25 cellular contexts compared by ENCODE assay signal in the genomic region with DNA sequence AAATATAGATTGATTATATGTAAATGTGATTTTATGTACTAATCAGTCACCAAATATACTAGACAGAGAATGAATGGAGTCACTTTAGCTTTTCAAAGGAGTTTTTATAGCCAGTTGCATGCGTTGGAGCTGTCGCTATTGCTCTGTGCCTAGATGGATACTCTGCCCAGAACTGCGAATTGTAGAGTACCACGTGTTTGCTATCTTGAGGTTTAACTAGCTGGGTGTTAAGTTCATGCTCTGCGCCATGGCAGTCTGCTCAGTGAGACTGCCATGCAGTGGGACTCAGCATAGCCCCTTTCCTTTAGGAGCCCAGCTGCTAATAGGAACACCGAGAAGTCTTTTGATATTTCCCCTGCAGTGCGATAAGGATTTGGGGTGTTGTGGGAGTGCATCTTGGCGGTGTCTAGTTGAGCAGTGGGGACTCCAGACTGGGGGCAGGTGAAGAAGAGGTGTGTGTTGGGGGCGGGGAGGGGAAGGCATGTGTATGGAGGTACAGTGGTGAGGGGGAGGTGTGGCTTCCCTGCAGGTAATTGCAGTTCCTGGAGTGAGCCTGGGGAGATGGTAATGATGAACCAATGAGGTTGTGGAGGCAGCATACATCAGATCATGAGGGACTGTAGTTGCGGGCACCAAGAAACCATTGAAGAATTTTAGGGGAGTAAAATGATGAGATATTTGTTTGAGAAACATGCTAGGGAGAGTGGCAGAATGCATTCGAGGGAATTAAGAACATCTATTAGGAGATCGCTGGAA.
DNase-seq lines count a peak whose midpoint lies in the region; ATAC-seq and TF ChIP-seq lines count a peak whose summit lies in the region.
"Had no signal": no experiment of that assay in that cellular context is flagged by ENCODE, and none has a peak within 500 bp of the region (broad histone marks: within the 10 kb centered on the region; RNA-seq: fewer than 3 reads in every experiment).

No MANE protein-coding gene starts in this region.

- H2BK12ac ChIP-seq in neuronal stem cell (ENCODE audit: low read length) = no peak overlapping the region

- no peaks in the 10 kb centered on the region for H3K27me3 Mint-ChIP-seq in Calu3 (ENCODE audit: unreplicated experiment)
- H3K27me3 Mint-ChIP-seq in brain = no peaks in the 10 kb centered on the region
- H3K27me3 Mint-ChIP-seq: dendritic cell treated with granulocyte-macrophage colony-stimulating factor and Interleukin-4, amounts not matched to agents 40 ng/mL and 50 ng/mL, for 4 days had no signal

- H3K4me1 ChIP-seq in IMR-90 (ENCODE audit: control insufficient read depth, insufficient read depth, low read length) (peaks cover 50% of the 10 kb centered on the region), neuronal stem cell (ENCODE audit: control insufficient read depth in 2 of 2, insufficient read depth in 1 of 2, low read depth in 1 of 2, low read length in 2 of 2) (peaks cover 14 to 29% of the 10 kb centered on the region in 2 donors)

- H3K14ac ChIP-seq in IMR-90 (replicated peaks; ENCODE audit: low read depth, low read length) (peak overlapping the region; percentile 81), neuronal stem cell (ENCODE audit: low read length) (no peak overlapping the region)

- H3K4me1 Mint-ChIP-seq in Calu3 (ENCODE audit: low read depth, unreplicated experiment) (peaks cover 46% of the 10 kb centered on the region), brain (peaks cover 100% of the 10 kb centered on the region)

- ATAC-seq in IMR-90 (ENCODE audit: low read depth) = no peak
- no peak for ATAC-seq in HG03520 (IDR thresholded peaks at IDR 0.05; ENCODE audit: unreplicated experiment)
- no peak for ATAC-seq in GM21717 (IDR thresholded peaks at IDR 0.05; ENCODE audit: unreplicated experiment)
- ATAC-seq: activated CD8-positive, alpha-beta memory T cell treated with anti-CD3 and anti-CD28 coated beads, Interleukin-2, amount 10 ng/mL, durations not matched to agents 7 days and 5 days; psoas muscle; Right ventricle myocardium inferior had no signal

- H3K9me3 Mint-ChIP-seq in Calu3 (ENCODE audit: low read depth, unreplicated experiment) = no peaks in the 10 kb centered on the region
- H3K9me3 Mint-ChIP-seq in brain = peaks cover 0 to 4% (median 0%) of the 10 kb centered on the region in 5 experiments

- H2BK20ac ChIP-seq in IMR-90 (ENCODE audit: low read depth, low read length) = peak overlapping the region; percentile 53; the same call in 1 of the 2 replicates

- peak overlapping the region; percentile 87 for H3K4ac ChIP-seq in IMR-90 (ENCODE audit: low read depth, low read length)
- no peak overlapping the region for H3K4ac ChIP-seq in neuronal stem cell (ENCODE audit: low read length)

- 0 out of 2 replicates have a peak overlapping the region, but pooled peaks have one; percentile 1 for H4K5ac ChIP-seq in IMR-90 (ENCODE audit: low read depth, low read length)

- TF ChIP-seq CTCF in Calu3 (IDR thresholded peaks at IDR 0.05; ENCODE audit: unreplicated experiment) (no peak), IMR-90 (conservative IDR thresholded peaks at IDR 0.05; ENCODE audit: low read depth, low read length) (no peak), brain (conservative IDR thresholded peaks at IDR 0.05) (no peak)

- no peak overlapping the region for H3K4me3 ChIP-seq in IMR-90 (ENCODE audit: insufficient read depth, low read depth, low read length)
- H3K4me3 ChIP-seq in neuronal stem cell (ENCODE audit: low read length in 2 of 2) = no peak overlapping the region
- H3K4me3 ChIP-seq: cardiac muscle cell, lung, psoas muscle, transverse colon had no signal

- peaks cover 35% of the 10 kb centered on the region for H3K9me1 ChIP-seq in IMR-90 (ENCODE audit: insufficient read depth, low read length)

- H3K18ac ChIP-seq in IMR-90 (ENCODE audit: low read depth, low read length) = no peak overlapping the region
- H3K18ac ChIP-seq in neuronal stem cell (ENCODE audit: low read length) = no peak overlapping the region

- H2AFZ ChIP-seq in IMR-90 (replicated peaks; ENCODE audit: low read length, poor library complexity) (peak overlapping the region; percentile 6), neuronal stem cell (ENCODE audit: low read length) (no peak overlapping the region)

- H3K27ac Mint-ChIP-seq in Calu3 (ENCODE audit: unreplicated experiment) (peak overlapping the region; percentile 2), brain (peak overlapping the region in 3 of 5 experiments; percentile 35 to 49 (median 46))
- H3K27ac Mint-ChIP-seq: activated CD8-positive, alpha-beta memory T cell treated with anti-CD3 and anti-CD28 coated beads, Interleukin-2, amount 10 ng/mL, durations not matched to agents 7 days and 5 days; dendritic cell treated with granulocyte-macrophage colony-stimulating factor and Interleukin-4, amounts not matched to agents 40 ng/mL and 50 ng/mL, for 4 days had no signal

- intact Hi-C loops in Calu3 (cut with micrococcal nuclease; ENCODE audit: unreplicated experiment) (no loop called here), IMR-90 (cut with micrococcal nuclease) (no loop called here)

- TF ChIP-seq POLR2A in IMR-90 (IDR thresholded peaks at IDR 0.05; ENCODE audit: low read depth, low read length) = no peak

- H3K4me3 Mint-ChIP-seq in Calu3 (ENCODE audit: low read depth, unreplicated experiment) = no peak overlapping the region
- peak overlapping the region in 2 of 5 experiments; percentile 0 to 13 for H3K4me3 Mint-ChIP-seq in brain
- H3K4me3 Mint-ChIP-seq: activated CD8-positive, alpha-beta memory T cell treated with anti-CD3 and anti-CD28 coated beads, Interleukin-2, amount 10 ng/mL, durations not matched to agents 7 days and 5 days; dendritic cell treated with granulocyte-macrophage colony-stimulating factor and Interleukin-4, amounts not matched to agents 40 ng/mL and 50 ng/mL, for 4 days had no signal

- BruUV-seq in Calu3 (replicated peaks; lab: Mats Ljungman, UMichigan) (no TSS peak), IMR-90 (replicated peaks; lab: Mats Ljungman, UMichigan) (no TSS peak)

- peak overlapping the region; percentile 90 for H2AK5ac ChIP-seq in IMR-90 (ENCODE audit: low read depth, low read length)
- no peak overlapping the region for H2AK5ac ChIP-seq in neuronal stem cell (ENCODE audit: low read depth, low read length)

- H2AK9ac ChIP-seq in IMR-90 (replicated peaks; ENCODE audit: low read depth, low read length, poor library complexity) = no peak overlapping the region

- H2BK15ac ChIP-seq in IMR-90 (ENCODE audit: low read depth, low read length) (peak overlapping the region; percentile 22; the same call in 1 of the 3 replicates), neuronal stem cell (ENCODE audit: low read length) (no peak overlapping the region)

- peak overlapping the region; percentile 76 for H2BK5ac ChIP-seq in IMR-90 (ENCODE audit: low read depth, low read length, poor library complexity, severe bottlenecking)
- no peak overlapping the region for H2BK5ac ChIP-seq in neuronal stem cell (ENCODE audit: low read length)

- H3K56ac ChIP-seq in IMR-90 (ENCODE audit: extremely low read depth, insufficient read depth, low read length) = no peak overlapping the region; the same call in 1 of the 2 replicates

- H3K23ac ChIP-seq in IMR-90 (ENCODE audit: low read depth, low read length) (peak overlapping the region; percentile 87), neuronal stem cell (ENCODE audit: low read depth, low read length, poor library complexity) (no peak overlapping the region)

- H3K9me3 ChIP-seq in IMR-90 (ENCODE audit: control insufficient read depth, insufficient read depth, low read length) (no peaks in the 10 kb centered on the region), neuronal stem cell (replicated peaks in 1 of 2; ENCODE audit: control insufficient read depth in 2 of 2, insufficient read depth in 1 of 2, low read depth in 1 of 2, low read length in 2 of 2) (peaks cover 0 to 15% of the 10 kb centered on the region in 2 donors)
- H3K9me3 ChIP-seq: psoas muscle, transverse colon had no signal

- H3K4me2 ChIP-seq in IMR-90 (ENCODE audit: low read depth, low read length) (no peak overlapping the region; the same call in 1 of the 2 replicates), neuronal stem cell (ENCODE audit: insufficient read depth, low read length, poor library complexity, severe bottlenecking) (no peak overlapping the region)

- H2BK120ac ChIP-seq in IMR-90 (ENCODE audit: low read depth, low read length) (peak overlapping the region; percentile 75), neuronal stem cell (ENCODE audit: low read depth, low read length) (no peak overlapping the region)

- CTCF ChIA-PET in Calu3 (lab: Charles Lee) (no interaction called here), IMR-90 (lab: Yijun Ruan, JAX) (no interaction called here)

- no peak for TF ChIP-seq RAD21 in IMR-90 (IDR thresholded peaks at IDR 0.05; ENCODE audit: low read length)

- H4K8ac ChIP-seq in IMR-90 (ENCODE audit: low read depth in 2 of 2, low read length in 2 of 2) (peak overlapping the region; percentile 32 to 41; a peak in 3 of 4 replicates), neuronal stem cell (ENCODE audit: low read depth, low read length) (peak overlapping the region; percentile 0)

- in situ Hi-C loops in IMR-90 (cut with MboI; ENCODE audit: low sequenced_read_pairs) = no loop called here

- dilution Hi-C loops in IMR-90 (cut with HindIII; ENCODE audit: low sequenced_read_pairs, unreplicated experiment) = no loop called here

- no peaks in the 10 kb centered on the region for H3K27me3 ChIP-seq in IMR-90 (ENCODE audit: control insufficient read depth, insufficient read depth, low read length)
- no peaks in the 10 kb centered on the region for H3K27me3 ChIP-seq in neuronal stem cell (ENCODE audit: control insufficient read depth in 3 of 3, insufficient read depth in 3 of 3, low read depth in 1 of 3, low read length in 3 of 3)
- H3K27me3 ChIP-seq: cardiac muscle cell, transverse colon had no signal

- H4K91ac ChIP-seq in IMR-90 (ENCODE audit: insufficient read depth, low read depth, low read length) (peak overlapping the region; percentile 82), neuronal stem cell (ENCODE audit: low read depth, low read length, poor library complexity) (no peak overlapping the region)

- H3K36me3 Mint-ChIP-seq in Calu3 (ENCODE audit: insufficient read depth, unreplicated experiment) = peaks cover 11% of the 10 kb centered on the region
- no peaks in the 10 kb centered on the region for H3K36me3 Mint-ChIP-seq in brain
- H3K36me3 Mint-ChIP-seq: activated CD8-positive, alpha-beta memory T cell treated with anti-CD3 and anti-CD28 coated beads, Interleukin-2, amount 10 ng/mL, durations not matched to agents 7 days and 5 days had no signal

- H3K9ac ChIP-seq in IMR-90 (ENCODE audit: low read depth, low read length) (no peak overlapping the region), neuronal stem cell (ENCODE audit: low read depth, low read length, poor library complexity) (no peak overlapping the region)

- H3K36me3 ChIP-seq in IMR-90 (ENCODE audit: control insufficient read depth, insufficient read depth, low read length) = peaks cover 3% of the 10 kb centered on the region
- H3K36me3 ChIP-seq in neuronal stem cell (replicated peaks in 1 of 2; ENCODE audit: control insufficient read depth in 2 of 2, insufficient read depth in 2 of 2, low read length in 2 of 2) = no peaks in the 10 kb centered on the region
- H3K36me3 ChIP-seq: cardiac muscle cell, transverse colon had no signal

- H3K79me1 ChIP-seq in IMR-90 (ENCODE audit: low read depth in 1 of 2, low read length in 2 of 2) (peaks cover 0 to 32% of the 10 kb centered on the region in 2 experiments; a peak in 2 of 4 replicates), neuronal stem cell (ENCODE audit: low read depth, low read length) (peaks cover 5% of the 10 kb centered on the region)

- POLR2A ChIA-PET in IMR-90 (lab: Charles Lee; ENCODE audit: unreplicated experiment) = no interaction called here

- H3K27ac ChIP-seq in IMR-90 (ENCODE audit: insufficient read depth, low read length) = peak overlapping the region; percentile 71
- no peak overlapping the region for H3K27ac ChIP-seq in neuronal stem cell (replicated peaks; ENCODE audit: low read length)
- H3K27ac ChIP-seq: cardiac muscle cell, psoas muscle had no signal

- 93 to 100% methylated on average over 1 to 7 of the region's 12 CpGs for WGBS in IMR-90 (ENCODE audit: extremely low coverage in 2 of 2, insufficient read length in 1 of 2), 2 experiments
- WGBS in neuronal stem cell (ENCODE audit: extremely low coverage in 2 of 2, insufficient read length in 2 of 2, insufficient replicate concordance in 1 of 2), 2 donors = no CpG with 5 or more reads among the region's 12 CpGs

- DNase-seq in Calu3 (no peak), IMR-90 (no peak), neuronal stem cell (ENCODE audit: low spot score) (no peak), NCI-H2196 treated with DMSO at 0.1 percent for 48 hours (lab: John Stamatoyannopoulos, UW; ENCODE audit: unreplicated experiment) (no peak), HK-2 (ENCODE audit: unreplicated experiment) (no peak)
- DNase-seq: activated CD4-positive, alpha-beta T cell treated with anti-CD3 and anti-CD28 coated beads, Interleukin-2, amount 50 U/mL, for 1 hour; activated CD8-positive, alpha-beta memory T cell treated with anti-CD3 and anti-CD28 coated beads, Interleukin-2, amount 10 ng/mL, durations not matched to agents 7 days and 5 days; activated naive CD4-positive, alpha-beta T cell treated with anti-CD3 and anti-CD28 coated beads, Interleukin-2, amount 50 U/mL, for 16 hours; amygdala; DMS79; H7; KG1; NCI-H1436 treated with DMSO at 0.1 percent for 48 hours; NCI-H774; psoas muscle; stimulated activated CD8-positive, alpha-beta memory T cell treated with anti-CD3 and anti-CD28 coated beads, Interleukin-4, amount 100 ng/mL, for 48 hours; T-helper 9 cell; transverse colon had no signal

- H4K20me1 ChIP-seq in IMR-90 (ENCODE audit: insufficient read depth, low read length) = peaks cover 78% of the 10 kb centered on the region
